ENCODE assay signal across 15 cellular contexts in genomic region chr1:185541861-185542260, GRCh38.
DNase-seq lines count a peak whose midpoint lies in the region; ATAC-seq and TF ChIP-seq lines count a peak whose summit lies in the region.
"Had no signal": no experiment of that assay in that cellular context is flagged by ENCODE, and none has a peak within 500 bp of the region (broad histone marks: within the 10 kb centered on the region; RNA-seq: fewer than 3 reads in every experiment).

No MANE protein-coding gene starts in this region.

- H3K4me3 ChIP-seq in AG10803 (ENCODE audit: low read length) (no peak overlapping the region), IMR-90 (ENCODE audit: insufficient read depth, low read depth, low read length) (no peak overlapping the region), WERI-Rb-1 (ENCODE audit: low read depth, low read length) (no peak overlapping the region)
- H3K4me3 ChIP-seq: sigmoid colon had no signal

- no peak overlapping the region; the same call in 1 of the 2 replicates for H3K4ac ChIP-seq in IMR-90 (ENCODE audit: low read depth, low read length)

- peak overlapping the region; percentile 90 for H2BK120ac ChIP-seq in IMR-90 (ENCODE audit: low read depth, low read length)

- peaks cover 26% of the 10 kb centered on the region for H3K4me1 Mint-ChIP-seq in chondrocyte (ENCODE audit: low read depth)
- peaks cover 24% of the 10 kb centered on the region for H3K4me1 Mint-ChIP-seq in mesothelial cell of epicardium

- ATAC-seq in IMR-90 (ENCODE audit: low read depth) (peak; percentile 87), HG03457 (IDR thresholded peaks at IDR 0.05; ENCODE audit: unreplicated experiment) (no peak)

- H3K4me3 Mint-ChIP-seq in chondrocyte (ENCODE audit: unreplicated experiment) (no peak overlapping the region), mesothelial cell of epicardium (no peak overlapping the region)
- H3K4me3 Mint-ChIP-seq: memory B cell had no signal

- peak overlapping the region; percentile 98 for H4K5ac ChIP-seq in IMR-90 (ENCODE audit: low read depth, low read length)

- no peak overlapping the region for H3K23ac ChIP-seq in IMR-90 (ENCODE audit: low read depth, low read length)

- H2AFZ ChIP-seq in IMR-90 (replicated peaks; ENCODE audit: low read length, poor library complexity) = no peak overlapping the region

- H2BK15ac ChIP-seq in IMR-90 (ENCODE audit: low read depth, low read length) = no peak overlapping the region; the same call in 2 of the 3 replicates

- BruUV-seq in IMR-90 (replicated peaks; lab: Mats Ljungman, UMichigan) = no TSS peak

- TF ChIP-seq POLR2A in IMR-90 (IDR thresholded peaks at IDR 0.05; ENCODE audit: low read depth, low read length) = no peak

- CTCF ChIA-PET in IMR-90 (lab: Yijun Ruan, JAX) = interaction anchor here (0.6 to 1.4 kb wide), 2 partner anchors 54 to 372 kb away, joined by 3 to 5 read pairs; no protein-coding TSS in a partner anchor

- TF ChIP-seq CTCF in AG10803 (conservative IDR thresholded peaks at IDR 0.05; ENCODE audit: low read length) (no peak), IMR-90 (conservative IDR thresholded peaks at IDR 0.05; ENCODE audit: low read depth, low read length) (no peak), chondrocyte (IDR thresholded peaks at IDR 0.05) (no peak), mesothelial cell of epicardium (IDR thresholded peaks at IDR 0.05; ENCODE audit: unreplicated experiment) (no peak), WERI-Rb-1 (IDR thresholded peaks at IDR 0.05; ENCODE audit: low read depth, low read length) (no peak)

- no peaks in the 10 kb centered on the region for H3K79me1 ChIP-seq in IMR-90 (ENCODE audit: low read depth in 1 of 2, low read length in 2 of 2)

- H2AK5ac ChIP-seq in IMR-90 (ENCODE audit: low read depth, low read length) = no peak overlapping the region

- H3K27me3 ChIP-seq in IMR-90 (ENCODE audit: control insufficient read depth, insufficient read depth, low read length) = no peaks in the 10 kb centered on the region; the same call in 1 of the 2 replicates
- H3K27me3 ChIP-seq in WERI-Rb-1 (ENCODE audit: insufficient read depth, low read depth, severe bottlenecking) = no peaks in the 10 kb centered on the region
- H3K27me3 ChIP-seq: sigmoid colon had no signal

- H3K9me1 ChIP-seq in IMR-90 (ENCODE audit: insufficient read depth, low read length) = no peaks in the 10 kb centered on the region

- no peak overlapping the region for H3K9ac ChIP-seq in IMR-90 (ENCODE audit: low read depth, low read length)

- peak overlapping the region; percentile 92; the same call in 1 of the 2 replicates for H4K91ac ChIP-seq in IMR-90 (ENCODE audit: insufficient read depth, low read depth, low read length)

- dilution Hi-C loops in IMR-90 (cut with HindIII; ENCODE audit: low sequenced_read_pairs, unreplicated experiment) = no loop called here

- no peak overlapping the region for H2AK9ac ChIP-seq in IMR-90 (replicated peaks; ENCODE audit: low read depth, low read length, poor library complexity)

- peak overlapping the region; percentile 73 for H2BK20ac ChIP-seq in IMR-90 (ENCODE audit: low read depth, low read length)

- H3K27ac ChIP-seq in IMR-90 (ENCODE audit: insufficient read depth, low read length) (peak overlapping the region; percentile 100; the same call in 1 of the 2 replicates), WERI-Rb-1 (no peak overlapping the region)
- H3K27ac ChIP-seq: sigmoid colon had no signal

- H3K36me3 Mint-ChIP-seq in chondrocyte (ENCODE audit: low read depth) (peaks cover 2% of the 10 kb centered on the region), mesothelial cell of epicardium (no peaks in the 10 kb centered on the region)
- H3K36me3 Mint-ChIP-seq: memory B cell had no signal

- H3K18ac ChIP-seq in IMR-90 (ENCODE audit: low read depth, low read length) = peak overlapping the region; percentile 99

- POLR2A ChIA-PET in IMR-90 (lab: Charles Lee; ENCODE audit: unreplicated experiment) = interaction anchor here (0.5 kb wide), 1 partner anchor 127 kb away, joined by 3 read pairs; no protein-coding TSS in a partner anchor

- peak overlapping the region; percentile 46 for H3K4me2 ChIP-seq in IMR-90 (ENCODE audit: low read depth, low read length)

- H4K20me1 ChIP-seq in IMR-90 (ENCODE audit: insufficient read depth, low read length) = no peaks in the 10 kb centered on the region

- H3K36me3 ChIP-seq in IMR-90 (ENCODE audit: control insufficient read depth, insufficient read depth, low read length) = no peaks in the 10 kb centered on the region
- no peaks in the 10 kb centered on the region for H3K36me3 ChIP-seq in WERI-Rb-1
- H3K36me3 ChIP-seq: sigmoid colon had no signal

- H3K9me3 ChIP-seq in IMR-90 (ENCODE audit: control insufficient read depth, insufficient read depth, low read length) (no peaks in the 10 kb centered on the region; the same call in 1 of the 2 replicates), WERI-Rb-1 (ENCODE audit: severe bottlenecking) (no peaks in the 10 kb centered on the region)
- H3K9me3 ChIP-seq: sigmoid colon had no signal

- H3K56ac ChIP-seq in IMR-90 (ENCODE audit: extremely low read depth, insufficient read depth, low read length) = peak overlapping the region; percentile 50; the same call in 1 of the 2 replicates

- H3K27me3 Mint-ChIP-seq in chondrocyte (ENCODE audit: low read depth) = no peaks in the 10 kb centered on the region
- no peaks in the 10 kb centered on the region for H3K27me3 Mint-ChIP-seq in mesothelial cell of epicardium (ENCODE audit: low read depth)
- H3K27me3 Mint-ChIP-seq: memory B cell had no signal

- peak overlapping the region; percentile 60 to 72; a peak in 3 of 4 replicates for H4K8ac ChIP-seq in IMR-90 (ENCODE audit: low read depth in 2 of 2, low read length in 2 of 2)

- WGBS in IMR-90 (ENCODE audit: extremely low coverage in 2 of 2, insufficient read length in 1 of 2), 2 experiments = no CpG with 5 or more reads among the region's 1 CpG

- DNase-seq in AG10803 (ENCODE audit: low read depth) (peak; percentile 89), IMR-90 (peak; percentile 65), chondrocyte (ENCODE audit: low spot score) (no peak), mesothelial cell of epicardium (ENCODE audit: low spot score in 2 of 2, unreplicated experiment in 2 of 2) (no peak), NCI-H146 treated with DMSO at 0.1 percent for 48 hours (lab: John Stamatoyannopoulos, UW; ENCODE audit: unreplicated experiment) (no peak), WERI-Rb-1 (no peak)
- no peak for DNase-seq in activated effector memory CD4-positive, alpha-beta T cell treated with anti-CD3 and anti-CD28 coated beads, Interleukin-2, amount 50 U/mL, for 16 hours
- DNase-seq: activated gamma-delta T cell treated with Interleukin-2 at 50 U/mL for 16 hours; effector memory CD4-positive, alpha-beta T cell; NCI-H1092; NCI-H345; sigmoid colon; stimulated activated CD4-positive, alpha-beta T cell treated with anti-CD3 and anti-CD28 coated beads, Interleukin-4, amount 100 ng/mL, for 24 hours had no signal

- H3K4me1 ChIP-seq in IMR-90 (ENCODE audit: control insufficient read depth, insufficient read depth, low read length) = peaks cover 14% of the 10 kb centered on the region

- TF ChIP-seq RAD21 in IMR-90 (IDR thresholded peaks at IDR 0.05; ENCODE audit: low read length) = no peak

- H3K9me3 Mint-ChIP-seq in chondrocyte (ENCODE audit: low read depth) (peaks cover 4% of the 10 kb centered on the region), mesothelial cell of epicardium (peaks cover 10% of the 10 kb centered on the region)
- H3K9me3 Mint-ChIP-seq: memory B cell had no signal

- intact Hi-C loops in IMR-90 (cut with micrococcal nuclease) = loop anchor here (5.0 kb wide), 1 partner anchor 225 kb away; the partner anchor contains the start of gene IVNS1ABP

- in situ Hi-C loops in IMR-90 (cut with MboI; ENCODE audit: low sequenced_read_pairs) = no loop called here

- peak overlapping the region; percentile 89 for H2BK5ac ChIP-seq in IMR-90 (ENCODE audit: low read depth, low read length, poor library complexity, severe bottlenecking)

- H3K27ac Mint-ChIP-seq in chondrocyte (ENCODE audit: unreplicated experiment) = peak overlapping the region; percentile 60
- H3K27ac Mint-ChIP-seq in mesothelial cell of epicardium = peak overlapping the region; percentile 73
- H3K27ac Mint-ChIP-seq: memory B cell had no signal

- no peak overlapping the region for H3K14ac ChIP-seq in IMR-90 (replicated peaks; ENCODE audit: low read depth, low read length)

TF ChIP-seq in IMR-90, 13 proteins besides CTCF, POLR2A, EP300 and RAD21:
- TF ChIP-seq RCOR1 (IDR thresholded peaks at IDR 0.05; ENCODE audit: insufficient replicate concordance, low read length) (no peak), NFE2L2 (IDR thresholded peaks at IDR 0.05; ENCODE audit: low read depth, low read length) (no peak), ELK1 (IDR thresholded peaks at IDR 0.05; ENCODE audit: borderline replicate concordance, low read depth, low read length) (no peak), CEBPB (IDR thresholded peaks at IDR 0.05; ENCODE audit: low read depth, low read length) (peak; percentile 78), MAZ (IDR thresholded peaks at IDR 0.05; ENCODE audit: borderline replicate concordance, low read depth, low read length) (no peak), USF2 (IDR thresholded peaks at IDR 0.05; ENCODE audit: low read depth, low read length) (no peak), FOS (IDR thresholded peaks at IDR 0.05; ENCODE audit: low read depth, low read length) (no peak), SMC3 (IDR thresholded peaks at IDR 0.05; ENCODE audit: low read depth, low read length) (no peak)

Comparison
In these comparisons a context has a peak if more than half of its experiments do, and no peak if none do; other contexts are left out.
1. DNase-seq: peak in AG10803 (single experiment) and IMR-90 (single experiment); none in chondrocyte (single experiment), mesothelial cell of epicardium (0 of 2), activated effector memory CD4-positive, alpha-beta T cell treated with anti-CD3 and anti-CD28 coated beads, Interleukin-2, amount 50 U/mL, for 16 hours (single experiment), NCI-H146 treated with DMSO at 0.1 percent for 48 hours (single experiment) and WERI-Rb-1 (single experiment).